ENCODE assay signal across 15 cellular contexts in the genomic region with DNA sequence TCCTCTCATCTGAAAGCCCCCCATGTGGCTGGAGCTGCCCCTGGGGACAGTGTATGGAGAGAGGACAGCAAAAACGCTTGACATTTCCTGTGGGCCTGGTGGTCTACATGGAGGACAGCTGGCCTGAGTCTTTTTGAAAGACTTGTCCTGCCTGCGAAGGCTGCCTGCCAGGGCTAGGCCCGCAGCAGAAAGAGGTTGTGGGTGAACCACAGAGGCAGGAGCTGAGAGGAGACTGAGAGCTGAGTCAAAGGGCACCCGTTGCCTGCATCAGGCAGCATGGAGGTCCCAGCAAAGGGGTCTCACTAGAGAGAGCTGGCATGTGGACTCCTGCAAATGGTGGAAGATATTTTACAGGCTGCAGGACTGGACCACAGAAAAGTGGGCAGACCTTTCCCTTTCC.
A peak's percentile ranks its signal among the peaks of the same experiment; 100 is the strongest.
DNase-seq lines count a peak whose midpoint lies in the region; ATAC-seq and TF ChIP-seq lines count a peak whose summit lies in the region.
"Had no signal": no experiment of that assay in that cellular context is flagged by ENCODE, and none has a peak within 500 bp of the region (broad histone marks: within the 10 kb centered on the region; RNA-seq: fewer than 3 reads in every experiment).

No MANE protein-coding gene starts in this region.

- H3K79me2 ChIP-seq in DND-41 (ENCODE audit: insufficient read depth, low read length) (peaks cover 8% of the 10 kb centered on the region; the same call in 1 of the 2 replicates), neural progenitor cell (ENCODE audit: low read depth) (peaks cover 26% of the 10 kb centered on the region)

- no peaks in the 10 kb centered on the region for H3K36me3 Mint-ChIP-seq in WTC11
- H3K36me3 Mint-ChIP-seq in stimulated activated naive CD8-positive, alpha-beta T cell treated with anti-CD3 and anti-CD28 coated beads, Interleukin-15, Interleukin-2, amounts not matched to agents 100 ng/mL and 50 ng/mL, for 24 hours (ENCODE audit: low read depth) = peaks cover 5% of the 10 kb centered on the region
- H3K36me3 Mint-ChIP-seq in neural progenitor cell = peaks cover 2% of the 10 kb centered on the region

- H3K27me3 Mint-ChIP-seq in WTC11 (ENCODE audit: low read depth) (no peaks in the 10 kb centered on the region), neural progenitor cell (ENCODE audit: insufficient read depth, low read depth) (no peaks in the 10 kb centered on the region)
- no peaks in the 10 kb centered on the region for H3K27me3 Mint-ChIP-seq in stimulated activated naive CD8-positive, alpha-beta T cell treated with anti-CD3 and anti-CD28 coated beads, Interleukin-15, Interleukin-2, amounts not matched to agents 100 ng/mL and 50 ng/mL, for 24 hours

- H3K4me2 ChIP-seq in DND-41 (ENCODE audit: insufficient read depth, low read length) (no peak overlapping the region), mesenchymal stem cell (ENCODE audit: low read length, poor library complexity, severe bottlenecking) (no peak overlapping the region), neural progenitor cell (no peak overlapping the region)

- WGBS in mesenchymal stem cell = 87% methylated on average over 4 of the region's 4 CpGs
- WGBS in esophagus squamous epithelium, 2 donors = 60 to 75% methylated on average over 2 to 4 of the region's 4 CpGs

- no peak overlapping the region for H2BK12ac ChIP-seq in mesenchymal stem cell (ENCODE audit: low read length in 2 of 2)

- peak overlapping the region; percentile 55 for H4K91ac ChIP-seq in mesenchymal stem cell (ENCODE audit: low read length)

- H2BK15ac ChIP-seq in mesenchymal stem cell (ENCODE audit: low read depth, poor library complexity, severe bottlenecking) = no peak overlapping the region

- no peaks in the 10 kb centered on the region for H3K9me3 ChIP-seq in DND-41 (ENCODE audit: insufficient read depth, low read length, severe bottlenecking)
- H3K9me3 ChIP-seq in mesenchymal stem cell (ENCODE audit: control insufficient read depth, low read length) = no peaks in the 10 kb centered on the region
- H3K9me3 ChIP-seq in esophagus squamous epithelium = no peaks in the 10 kb centered on the region
- no peaks in the 10 kb centered on the region for H3K9me3 ChIP-seq in neural progenitor cell (ENCODE audit: low read depth)
- H3K9me3 ChIP-seq: BE2C, HAP-1 had no signal

- H2AFZ ChIP-seq in DND-41 (ENCODE audit: low read depth, low read length) (no peak overlapping the region), mesenchymal stem cell (ENCODE audit: low read depth, low read length) (no peak overlapping the region), neural progenitor cell (replicated peaks) (no peak overlapping the region)

- H2BK5ac ChIP-seq in mesenchymal stem cell (ENCODE audit: low read depth, low read length, poor library complexity, severe bottlenecking) = no peak overlapping the region

- no peak for TF ChIP-seq CTCF in DND-41 (IDR thresholded peaks at IDR 0.05; ENCODE audit: borderline replicate concordance, extremely low read depth, low read length, poor library complexity, severe bottlenecking)
- TF ChIP-seq CTCF in WTC11 (IDR thresholded peaks at IDR 0.05) = no peak
- no peak for TF ChIP-seq CTCF in foreskin fibroblast (IDR thresholded peaks at IDR 0.05; ENCODE audit: low read depth, low read length)
- no peak for TF ChIP-seq CTCF in esophagus squamous epithelium (IDR thresholded peaks at IDR 0.05)
- TF ChIP-seq CTCF in neural progenitor cell (IDR thresholded peaks at IDR 0.05) = no peak

- no peak overlapping the region for H3K9ac ChIP-seq in DND-41 (ENCODE audit: low read depth, low read length)
- H3K9ac ChIP-seq in mesenchymal stem cell (ENCODE audit: low read length) = no peak overlapping the region
- H3K9ac ChIP-seq in neural progenitor cell = no peak overlapping the region

- H4K8ac ChIP-seq in mesenchymal stem cell (ENCODE audit: low read length) = no peak overlapping the region

- H3K27ac Mint-ChIP-seq in WTC11 (peak overlapping the region; percentile 71; the same call in 1 of the 2 replicates), neural progenitor cell (no peak overlapping the region)
- peak overlapping the region; percentile 37 for H3K27ac Mint-ChIP-seq in stimulated activated naive CD8-positive, alpha-beta T cell treated with anti-CD3 and anti-CD28 coated beads, Interleukin-15, Interleukin-2, amounts not matched to agents 100 ng/mL and 50 ng/mL, for 24 hours

- H3K27ac ChIP-seq in DND-41 (ENCODE audit: low read length) = no peak overlapping the region
- no peak overlapping the region for H3K27ac ChIP-seq in mesenchymal stem cell (ENCODE audit: low read length, poor library complexity, severe bottlenecking)
- no peak overlapping the region for H3K27ac ChIP-seq in esophagus squamous epithelium
- no peak overlapping the region for H3K27ac ChIP-seq in neural progenitor cell

- ATAC-seq in DND-41 (ENCODE audit: insufficient read depth, low read depth) = peak; percentile 56; the same call in 2 of the 3 replicates
- no peak for ATAC-seq in WTC11

- intact Hi-C loops in esophagus squamous epithelium (cut with DNase I) = no loop called here

- H3K14ac ChIP-seq in mesenchymal stem cell (ENCODE audit: low read length in 2 of 2) = no peak overlapping the region

- peaks cover 32% of the 10 kb centered on the region for H3K79me1 ChIP-seq in mesenchymal stem cell (replicated peaks; ENCODE audit: low read length, poor library complexity, severe bottlenecking)

- H2AK5ac ChIP-seq in mesenchymal stem cell (ENCODE audit: low read length, severe bottlenecking) = no peak overlapping the region

- H3K4me1 Mint-ChIP-seq in WTC11 (peaks cover 6% of the 10 kb centered on the region), neural progenitor cell (peaks cover 6% of the 10 kb centered on the region)
- H3K4me1 Mint-ChIP-seq in stimulated activated naive CD8-positive, alpha-beta T cell treated with anti-CD3 and anti-CD28 coated beads, Interleukin-15, Interleukin-2, amounts not matched to agents 100 ng/mL and 50 ng/mL, for 24 hours (ENCODE audit: low read depth) = peaks cover 56% of the 10 kb centered on the region

- H3K23ac ChIP-seq in mesenchymal stem cell (ENCODE audit: low read length in 2 of 2) = no peak overlapping the region

- no peak overlapping the region for H3K4ac ChIP-seq in mesenchymal stem cell (ENCODE audit: low read depth in 1 of 2, low read length in 2 of 2)

- H3K27me3 ChIP-seq in DND-41 (ENCODE audit: insufficient read depth, low read length, poor library complexity) (no peaks in the 10 kb centered on the region), mesenchymal stem cell (ENCODE audit: control insufficient read depth in 1 of 2, insufficient read depth in 1 of 2, low read length in 2 of 2) (no peaks in the 10 kb centered on the region), esophagus squamous epithelium (no peaks in the 10 kb centered on the region), neural progenitor cell (no peaks in the 10 kb centered on the region)
- H3K27me3 ChIP-seq: BE2C had no signal

- no peaks in the 10 kb centered on the region for H3K36me3 ChIP-seq in DND-41 (ENCODE audit: insufficient read depth, low read length)
- H3K36me3 ChIP-seq in mesenchymal stem cell (ENCODE audit: control insufficient read depth in 1 of 2, insufficient read depth in 2 of 2, low read depth in 1 of 2, low read length in 2 of 2) = no peaks in the 10 kb centered on the region
- no peaks in the 10 kb centered on the region for H3K36me3 ChIP-seq in esophagus squamous epithelium
- no peaks in the 10 kb centered on the region for H3K36me3 ChIP-seq in neural progenitor cell
- H3K36me3 ChIP-seq: BE2C, HAP-1 had no signal

- no peak overlapping the region for H3K4me3 Mint-ChIP-seq in WTC11
- H3K4me3 Mint-ChIP-seq in stimulated activated naive CD8-positive, alpha-beta T cell treated with anti-CD3 and anti-CD28 coated beads, Interleukin-15, Interleukin-2, amounts not matched to agents 100 ng/mL and 50 ng/mL, for 24 hours = no peak overlapping the region
- no peak overlapping the region for H3K4me3 Mint-ChIP-seq in neural progenitor cell

- peaks cover 8% of the 10 kb centered on the region; the same call in 1 of the 2 replicates for H4K20me1 ChIP-seq in DND-41 (ENCODE audit: insufficient read depth, low read length)
- peaks cover 3% of the 10 kb centered on the region for H4K20me1 ChIP-seq in neural progenitor cell (ENCODE audit: low read depth)

- no peak overlapping the region for H3K18ac ChIP-seq in mesenchymal stem cell (ENCODE audit: low read depth in 1 of 2, low read length in 2 of 2)

- CTCF ChIA-PET in WTC11 (lab: Charles Lee) = interaction anchor here (0.6 kb wide), 1 partner anchor 35 kb away, joined by 4 read pairs; no protein-coding TSS in a partner anchor

- H3K9me3 Mint-ChIP-seq in WTC11 = no peaks in the 10 kb centered on the region
- H3K9me3 Mint-ChIP-seq in stimulated activated naive CD8-positive, alpha-beta T cell treated with anti-CD3 and anti-CD28 coated beads, Interleukin-15, Interleukin-2, amounts not matched to agents 100 ng/mL and 50 ng/mL, for 24 hours = no peaks in the 10 kb centered on the region
- H3K9me3 Mint-ChIP-seq in neural progenitor cell = no peaks in the 10 kb centered on the region

- DNase-seq in DND-41 = no peak
- no peak for DNase-seq in WTC11 (ENCODE audit: low spot score)
- DNase-seq in mesenchymal stem cell = no peak
- DNase-seq in foreskin fibroblast = no peak
- no peak for DNase-seq in esophagus squamous epithelium (lab: John Stamatoyannopoulos, UW)
- DNase-seq in neural progenitor cell (ENCODE audit: low spot score) = no peak
- DNase-seq: BE2C, COR-L47, DMS153, Kasumi-1, NCI-H2029, NCI-H510A, SIG-M5 had no signal

- H3F3A ChIP-seq in neural progenitor cell (ENCODE audit: low read depth) = no peaks in the 10 kb centered on the region

- H3K4me1 ChIP-seq in DND-41 (ENCODE audit: insufficient read depth, low read length) (0 out of 2 replicates have a peak, but pooled peaks cover under 1% of the 10 kb centered on the region), mesenchymal stem cell (ENCODE audit: control insufficient read depth, insufficient read depth, low read depth, low read length) (no peaks in the 10 kb centered on the region), esophagus squamous epithelium (peaks cover 0 to 35% (median 2%) of the 10 kb centered on the region in 3 donors), neural progenitor cell (peaks cover 7% of the 10 kb centered on the region)

- H2BK120ac ChIP-seq in mesenchymal stem cell (ENCODE audit: low read depth, low read length) = no peak overlapping the region

- TF ChIP-seq POLR2A in esophagus squamous epithelium (IDR thresholded peaks at IDR 0.05) = no peak

- H3K4me3 ChIP-seq in DND-41 (ENCODE audit: low read depth in 1 of 2, low read length in 2 of 2) (no peak overlapping the region), mesenchymal stem cell (ENCODE audit: insufficient read depth in 1 of 2, low read depth in 1 of 2, low read length in 2 of 2) (no peak overlapping the region), foreskin fibroblast (ENCODE audit: low read depth in 1 of 2, low read length in 2 of 2) (no peak overlapping the region), esophagus squamous epithelium (no peak overlapping the region), neural progenitor cell (no peak overlapping the region)
- H3K4me3 ChIP-seq: HAP-1 had no signal

- POLR2A ChIA-PET in WTC11 (lab: Charles Lee) = no interaction called here

TF ChIP-seq in WTC11, 78 proteins besides CTCF, POLR2A, EP300 and RAD21 (continues in another document):
- no peak for TF ChIP-seq ELF4 (CRISPR knock-in tag; IDR thresholded peaks at IDR 0.05; ENCODE audit: low read depth)
